8 cellular contexts compared by ENCODE assay signal in genomic region chr12:18222699-18223098, GRCh38. TPM values are rescaled to one million over a fixed set of nuclear protein-coding genes. Genes with fewer than 3 reads are reported as not detected.
"Had no signal": no experiment of that assay in that cellular context is flagged by ENCODE, and none has a peak within 500 bp of the region (broad histone marks: within the 10 kb centered on the region; RNA-seq: fewer than 3 reads in every experiment).

No MANE protein-coding gene starts in this region.

- H3K4me3 ChIP-seq: GM23338 had no signal

- H3K4me2 ChIP-seq: GM23338 had no signal

- DNase-seq: H9, HCEC 1CT had no signal

- H2AFZ ChIP-seq: GM23338 had no signal

- FAIRE-seq: H1, H54, HTR-8/SVneo had no signal

- ATAC-seq: GM23338 had no signal

RNA-seq across cellular contexts. Expression of gene PIK3C2G, which starts 38.6 kb away (rescaled TPM):
- total RNA-seq: GM23338, H1, H9, HT-29 had no signal
- polyA plus RNA-seq: GM23338, H1, IgD-negative memory B cell had no signal
